8 cellular contexts compared by ENCODE assay signal in genomic region chr2:219475697-219476604, GRCh38. TPM values are rescaled to one million over a fixed set of nuclear protein-coding genes. Genes with fewer than 3 reads are reported as not detected.
A peak's percentile ranks its signal among the peaks of the same experiment; 100 is the strongest.
DNase-seq lines count a peak whose midpoint lies in the region; ATAC-seq and TF ChIP-seq lines count a peak whose summit lies in the region.

No MANE protein-coding gene starts in this region.

- no peaks in the 10 kb centered on the region for H4K20me1 ChIP-seq in DOHH2 (ENCODE audit: control insufficient read depth, insufficient read depth, low read depth, low read length)

- H3K9me2 ChIP-seq in DOHH2 (replicated peaks; ENCODE audit: control insufficient read depth, low read length): no peaks in the 10 kb centered on the region

- ATAC-seq in HG02798 (IDR thresholded peaks at IDR 0.05; ENCODE audit: poor library complexity, unreplicated experiment) (peak; percentile 42), HG02938 (IDR thresholded peaks at IDR 0.05; ENCODE audit: unreplicated experiment) (no peak)

- TF ChIP-seq CTCF in DOHH2 (IDR thresholded peaks at IDR 0.05; ENCODE audit: low read depth, low read length, poor library complexity, severe bottlenecking) (peak; percentile 96), cardiac muscle cell (IDR thresholded peaks at IDR 0.05; ENCODE audit: low read depth, low read length) (peak; percentile 95)

- no peaks in the 10 kb centered on the region for H3F3A ChIP-seq in DOHH2 (ENCODE audit: control insufficient read depth, insufficient read depth)

- peak; percentile 47 for DNase-seq in RPMI7951 (ENCODE audit: low read depth)
- DNase-seq in activated naive CD4-positive, alpha-beta T cell treated with Interleukin-2 at 50 U/mL for 16 hours: peak; percentile 60
- peak; percentile 72 to 87 for DNase-seq in cardiac muscle cell (ENCODE audit: low read depth in 1 of 2, low spot score in 1 of 2)
- DNase-seq in posterior cingulate gyrus: peak in 7 of 10 donors; percentile 35 to 96 (median 67)
- no peak for DNase-seq in amniotic stem cell (lab: John Stamatoyannopoulos, UW)

- intact Hi-C loops in posterior cingulate gyrus (cut with DNase I): loop anchor here (1.0 kb wide), 1 partner anchor 54 kb away; no protein-coding TSS in a partner anchor

- no peaks in the 10 kb centered on the region for H3K4me1 ChIP-seq in DOHH2 (ENCODE audit: control insufficient read depth, low read length)
- H3K4me1 ChIP-seq in cardiac muscle cell (ENCODE audit: low read depth): peaks cover 24% of the 10 kb centered on the region

- no peaks in the 10 kb centered on the region for H3K79me2 ChIP-seq in DOHH2 (ENCODE audit: control insufficient read depth, low read length)

- H3K27me3 ChIP-seq in DOHH2 (ENCODE audit: control insufficient read depth, low read length) (no peaks in the 10 kb centered on the region), cardiac muscle cell (no peaks in the 10 kb centered on the region)

- H3K27ac ChIP-seq in DOHH2 (ENCODE audit: low read depth, low read length): no peak overlapping the region
- peak overlapping the region; percentile 62 for H3K27ac ChIP-seq in cardiac muscle cell

- H3K4me3 ChIP-seq in DOHH2 (ENCODE audit: low read length) (no peak overlapping the region), cardiac muscle cell (no peak overlapping the region)

- H3K36me3 ChIP-seq in DOHH2 (ENCODE audit: control insufficient read depth, low read length) (no peaks in the 10 kb centered on the region), cardiac muscle cell (peaks cover 33% of the 10 kb centered on the region)

- H3K4me2 ChIP-seq in DOHH2 (ENCODE audit: low read length): no peak overlapping the region

- H3K9me3 ChIP-seq in DOHH2 (ENCODE audit: control insufficient read depth, insufficient read depth, low read length): no peaks in the 10 kb centered on the region
- H3K9me3 ChIP-seq in cardiac muscle cell (ENCODE audit: low read depth): no peaks in the 10 kb centered on the region

RNA-seq across cellular contexts. Expression of gene GMPPA, which starts 22.7 kb away (rescaled TPM):
- total RNA-seq in RPMI7951 (2014; rRNA removed; shearing (Covaris generic)): 87.5 and 91.9 TPM in 2 replicates
- 35.0 and 45.5 TPM in 2 replicates for total RNA-seq in cardiac muscle cell
- 52.7 and 67.5 TPM in 2 replicates for polyA plus RNA-seq in cardiac muscle cell

RNA-seq across cellular contexts. Expression of gene ASIC4, which starts 38.3 kb away (rescaled TPM):
- total RNA-seq in RPMI7951 (2014; rRNA removed; shearing (Covaris generic)): 0.10 TPM in 1 of 2 replicates, not detected in the other
- 6.4 and 9.5 TPM in 2 replicates for total RNA-seq in cardiac muscle cell
- 3.3 and 4.3 TPM in 2 replicates for polyA plus RNA-seq in cardiac muscle cell

RNA-seq across cellular contexts. Expression of gene SPEG, which starts 41.3 kb away (rescaled TPM):
- total RNA-seq in RPMI7951 (2014; rRNA removed; shearing (Covaris generic)): 32.7 and 33.3 TPM in 2 replicates
- 275 and 292 TPM in 2 replicates for total RNA-seq in cardiac muscle cell
- polyA plus RNA-seq in cardiac muscle cell: 185 and 188 TPM in 2 replicates

RNA-seq across cellular contexts. Expression of gene DES, which starts 57.8 kb away (rescaled TPM):
- total RNA-seq in RPMI7951 (2014; rRNA removed; shearing (Covaris generic)): 0.20 and 0.60 TPM in 2 replicates
- total RNA-seq in cardiac muscle cell: 37.2 and 47.0 TPM in 2 replicates
- 17.5 and 20.4 TPM in 2 replicates for polyA plus RNA-seq in cardiac muscle cell
